ENCODE assay signal across 41 cellular contexts in the genomic region with DNA sequence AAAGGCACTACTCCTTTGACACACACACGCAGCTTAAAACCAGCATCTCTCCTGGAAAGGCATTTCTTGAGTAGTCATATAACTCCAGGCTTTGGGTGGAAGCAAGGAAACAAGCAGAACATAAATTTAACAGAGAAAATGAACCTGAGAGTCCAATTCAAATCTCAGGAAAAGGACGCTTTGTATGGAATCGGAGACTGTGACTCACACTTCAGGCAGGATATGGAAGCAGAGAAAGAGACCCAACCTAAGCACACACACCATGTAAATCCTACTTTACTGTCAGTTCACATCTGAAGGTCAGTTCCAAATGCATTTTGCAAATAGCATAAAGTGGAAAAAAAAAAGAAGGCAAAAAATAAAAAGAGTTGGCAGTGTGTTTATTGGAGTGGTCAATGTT.
"Had no signal": no experiment of that assay in that cellular context is flagged by ENCODE, and none has a peak within 500 bp of the region (broad histone marks: within the 10 kb centered on the region; RNA-seq: fewer than 3 reads in every experiment).

No MANE protein-coding gene starts in this region.

- H3K4me3 ChIP-seq: adrenal gland, ascending aorta, body of pancreas, breast epithelium, cardiac muscle cell had no signal

- H3K4me3 Mint-ChIP-seq: activated naive CD4-positive, alpha-beta T cell treated with anti-CD3 and anti-CD28 coated beads for 36 hours; activated naive CD4-positive, alpha-beta T cell treated with anti-CD3 and anti-CD28 coated beads, Interleukin-2, amount 10 ng/mL, durations not matched to agents 7 days and 5 days; activated naive CD4-positive, alpha-beta T cell treated with anti-CD3 and anti-CD28 coated beads, Interleukin-2, amount 50 U/mL, for 24 hours; activated naive CD8-positive, alpha-beta T cell; activated naive CD8-positive, alpha-beta T cell treated with anti-CD3 and anti-CD28 coated beads for 36 hours; activated naive CD8-positive, alpha-beta T cell treated with anti-CD3 and anti-CD28 coated beads, Interleukin-2, amount 10 ng/mL, durations not matched to agents 7 days and 5 days; activated naive CD8-positive, alpha-beta T cell treated with anti-CD3 and anti-CD28 coated beads, Interleukin-2, amount 50 U/mL, for 24 hours; activated T-cell treated with anti-CD3 and anti-CD28 coated beads, Interleukin-2, amount 50 U/mL, for 24 hours; activated T-cell treated with anti-CD3 and anti-CD28 coated beads, Interleukin-2, amount 50 U/mL, for 4 hours; activated T-cell treated with anti-CD3 and anti-CD28 coated beads, Interleukin-2, amount 50 U/mL, for 72 hours; activated T-helper 1 cell treated with anti-CD3 and anti-CD28 coated beads, Interleukin-12 subunit alpha, Interleukin-12 subunit beta, Interleukin-2, Interleukin-4 antibody, amounts not matched to agents 30 ng/mL and 10 ng/mL and 1 ng/mL, durations not matched to agents 14 hours and 24 hours and 36 hours; activated T-helper 17 cell treated with anti-CD3 and anti-CD28 coated beads, Interleukin-2, amount 50 U/mL, for 72 hours; brain; central memory CD8-positive, alpha-beta T cell had no signal

- H3K4me1 ChIP-seq: adrenal gland, ascending aorta, body of pancreas, breast epithelium had no signal

- H3K27ac ChIP-seq: adrenal gland, ascending aorta, body of pancreas, brain microvascular endothelial cell, breast epithelium, cardiac muscle cell had no signal

- H3K36me3 Mint-ChIP-seq: activated naive CD4-positive, alpha-beta T cell treated with anti-CD3 and anti-CD28 coated beads, Interleukin-2, amount 10 ng/mL, durations not matched to agents 7 days and 5 days; activated naive CD4-positive, alpha-beta T cell treated with anti-CD3 and anti-CD28 coated beads, Interleukin-2, amount 50 U/mL, for 24 hours; activated naive CD4-positive, alpha-beta T cell treated with anti-CD3 and anti-CD28 coated beads, Interleukin-2, amount 50 U/mL, for 72 hours; activated naive CD8-positive, alpha-beta T cell; activated naive CD8-positive, alpha-beta T cell treated with anti-CD3 and anti-CD28 coated beads for 36 hours; activated naive CD8-positive, alpha-beta T cell treated with anti-CD3 and anti-CD28 coated beads, Interleukin-2, amount 10 ng/mL, durations not matched to agents 7 days and 5 days; brain had no signal

- H3K27me3 Mint-ChIP-seq: activated naive CD4-positive, alpha-beta T cell treated with anti-CD3 and anti-CD28 coated beads, Interleukin-2, amount 10 ng/mL, durations not matched to agents 7 days and 5 days; activated naive CD8-positive, alpha-beta T cell; activated naive CD8-positive, alpha-beta T cell treated with anti-CD3 and anti-CD28 coated beads for 36 hours; activated naive CD8-positive, alpha-beta T cell treated with anti-CD3 and anti-CD28 coated beads, Interleukin-2, amount 10 ng/mL, durations not matched to agents 7 days and 5 days; activated naive CD8-positive, alpha-beta T cell treated with anti-CD3 and anti-CD28 coated beads, Interleukin-2, amount 50 U/mL, for 24 hours; activated T-cell treated with anti-CD3 and anti-CD28 coated beads, Interleukin-2, amount 50 U/mL, for 24 hours; activated T-helper 17 cell treated with anti-CD3 and anti-CD28 coated beads, Interleukin-2, amount 50 U/mL, for 72 hours; brain; central memory CD8-positive, alpha-beta T cell had no signal

- H3K4me1 Mint-ChIP-seq: activated naive CD4-positive, alpha-beta T cell treated with anti-CD3 and anti-CD28 coated beads, Interleukin-2, amount 10 ng/mL, durations not matched to agents 7 days and 5 days; activated naive CD4-positive, alpha-beta T cell treated with anti-CD3 and anti-CD28 coated beads, Interleukin-2, amount 50 U/mL, for 24 hours; activated naive CD8-positive, alpha-beta T cell treated with anti-CD3 and anti-CD28 coated beads for 36 hours; activated naive CD8-positive, alpha-beta T cell treated with anti-CD3 and anti-CD28 coated beads, Interleukin-2, amount 10 ng/mL, durations not matched to agents 7 days and 5 days; activated naive CD8-positive, alpha-beta T cell treated with anti-CD3 and anti-CD28 coated beads, Interleukin-2, amount 50 U/mL, for 24 hours; activated T-helper 17 cell treated with anti-CD3 and anti-CD28 coated beads, Interleukin-2, amount 50 U/mL, for 72 hours; brain; central memory CD8-positive, alpha-beta T cell had no signal

- H3K9me3 Mint-ChIP-seq: activated naive CD4-positive, alpha-beta T cell treated with anti-CD3 and anti-CD28 coated beads for 36 hours; activated naive CD4-positive, alpha-beta T cell treated with anti-CD3 and anti-CD28 coated beads, Interleukin-2, amount 10 ng/mL, durations not matched to agents 7 days and 5 days; activated naive CD4-positive, alpha-beta T cell treated with anti-CD3 and anti-CD28 coated beads, Interleukin-2, amount 50 U/mL, for 72 hours; activated naive CD8-positive, alpha-beta T cell treated with anti-CD3 and anti-CD28 coated beads for 36 hours; activated naive CD8-positive, alpha-beta T cell treated with anti-CD3 and anti-CD28 coated beads, Interleukin-2, amount 10 ng/mL, durations not matched to agents 7 days and 5 days; activated naive CD8-positive, alpha-beta T cell treated with anti-CD3 and anti-CD28 coated beads, Interleukin-2, amount 50 U/mL, for 24 hours; activated T-cell treated with anti-CD3 and anti-CD28 coated beads, Interleukin-2, amount 50 U/mL, for 24 hours; activated T-cell treated with anti-CD3 and anti-CD28 coated beads, Interleukin-2, amount 50 U/mL, for 4 hours; activated T-helper 1 cell treated with anti-CD3 and anti-CD28 coated beads, Interleukin-12 subunit alpha, Interleukin-12 subunit beta, Interleukin-2, Interleukin-4 antibody, amounts not matched to agents 30 ng/mL and 10 ng/mL and 1 ng/mL, durations not matched to agents 14 hours and 24 hours and 36 hours; activated T-helper 17 cell treated with anti-CD3 and anti-CD28 coated beads, Interleukin-2, amount 50 U/mL, for 72 hours; activated T-helper 2 cell treated with anti-CD3 and anti-CD28 coated beads, Interferon-gamma antibody, Interleukin-2, Interleukin-4, amounts not matched to agents 10 μg/mL and 5 μg/mL and 100 μg/mL, durations not matched to agents 14 hours and 24 hours and 36 hours; brain; central memory CD8-positive, alpha-beta T cell had no signal

- H3K9me3 ChIP-seq: adrenal gland, ascending aorta, body of pancreas, breast epithelium had no signal

- DNase-seq: activated effector memory CD4-positive, alpha-beta T cell treated with anti-CD3 and anti-CD28 coated beads, Interleukin-2, amount 50 U/mL, for 16 hours; activated effector memory CD4-positive, alpha-beta T cell treated with Interleukin-2 at 50 U/mL for 16 hours; activated gamma-delta T cell; activated gamma-delta T cell treated with Interleukin-2 at 50 U/mL for 16 hours; activated naive CD4-positive, alpha-beta T cell; activated naive CD4-positive, alpha-beta T cell treated with anti-CD3 and anti-CD28 coated beads for 36 hours; activated naive CD4-positive, alpha-beta T cell treated with anti-CD3 and anti-CD28 coated beads, Interleukin-2, amount 10 ng/mL, durations not matched to agents 7 days and 5 days; activated naive CD4-positive, alpha-beta T cell treated with anti-CD3 and anti-CD28 coated beads, Interleukin-2, amount 50 U/mL, for 16 hours; activated naive CD4-positive, alpha-beta T cell treated with Interleukin-2 at 50 U/mL for 16 hours; activated naive CD8-positive, alpha-beta T cell treated with anti-CD3 and anti-CD28 coated beads for 36 hours; activated naive CD8-positive, alpha-beta T cell treated with anti-CD3 and anti-CD28 coated beads, Interleukin-2, amount 10 ng/mL, durations not matched to agents 7 days and 5 days; activated naive CD8-positive, alpha-beta T cell treated with anti-CD3 and anti-CD28 coated beads, Interleukin-2, amount 50 U/mL, for 24 hours; activated T-cell treated with anti-CD3 and anti-CD28 coated beads for 4 hours; activated T-cell treated with anti-CD3 and anti-CD28 coated beads, Interleukin-2, amount 50 U/mL, for 1 hour; activated T-cell treated with anti-CD3 and anti-CD28 coated beads, Interleukin-2, amount 50 U/mL, for 24 hours; activated T-cell treated with anti-CD3 and anti-CD28 coated beads, Interleukin-2, amount 50 U/mL, for 4 hours; activated T-cell treated with anti-CD3 and anti-CD28 coated beads, Interleukin-2, amount 50 U/mL, for 48 hours; activated T-cell treated with anti-CD3 and anti-CD28 coated beads, Interleukin-2, amount 50 U/mL, for 72 hours; adrenal gland; amniotic stem cell; amygdala; anterior cingulate cortex; aorta; body of pancreas; brain microvascular endothelial cell; caudate nucleus; central memory CD4-positive, alpha-beta T cell; cerebellar nuclear complex had no signal

- FAIRE-seq: astrocyte, bronchial epithelial cell had no signal

- H3K27me3 ChIP-seq: adrenal gland, ascending aorta, body of pancreas, brain microvascular endothelial cell, breast epithelium, cardiac muscle cell had no signal

- ATAC-seq: activated naive CD4-positive, alpha-beta T cell treated with anti-CD3 and anti-CD28 coated beads, Interleukin-2, amount 50 U/mL, for 72 hours; activated naive CD8-positive, alpha-beta T cell treated with anti-CD3 and anti-CD28 coated beads, Interleukin-2, amount 50 U/mL, for 24 hours; activated T-cell treated with anti-CD3 and anti-CD28 coated beads, Interleukin-2, amount 50 U/mL, for 4 hours; activated T-cell treated with anti-CD3 and anti-CD28 coated beads, Interleukin-2, amount 50 U/mL, for 72 hours; activated T-helper 17 cell treated with anti-CD3 and anti-CD28 coated beads, Interleukin-2, amount 50 U/mL, for 72 hours; body of pancreas had no signal

- H3K27ac Mint-ChIP-seq: activated naive CD4-positive, alpha-beta T cell treated with anti-CD3 and anti-CD28 coated beads for 36 hours; activated naive CD4-positive, alpha-beta T cell treated with anti-CD3 and anti-CD28 coated beads, Interleukin-2, amount 10 ng/mL, durations not matched to agents 7 days and 5 days; activated naive CD4-positive, alpha-beta T cell treated with anti-CD3 and anti-CD28 coated beads, Interleukin-2, amount 50 U/mL, for 24 hours; activated naive CD4-positive, alpha-beta T cell treated with anti-CD3 and anti-CD28 coated beads, Interleukin-2, amount 50 U/mL, for 72 hours; activated naive CD8-positive, alpha-beta T cell; activated naive CD8-positive, alpha-beta T cell treated with anti-CD3 and anti-CD28 coated beads for 36 hours; activated naive CD8-positive, alpha-beta T cell treated with anti-CD3 and anti-CD28 coated beads, Interleukin-2, amount 10 ng/mL, durations not matched to agents 7 days and 5 days; activated naive CD8-positive, alpha-beta T cell treated with anti-CD3 and anti-CD28 coated beads, Interleukin-2, amount 50 U/mL, for 24 hours; activated T-cell treated with anti-CD3 and anti-CD28 coated beads, Interleukin-2, amount 50 U/mL, for 24 hours; activated T-cell treated with anti-CD3 and anti-CD28 coated beads, Interleukin-2, amount 50 U/mL, for 72 hours; activated T-helper 1 cell treated with anti-CD3 and anti-CD28 coated beads, Interleukin-12 subunit alpha, Interleukin-12 subunit beta, Interleukin-2, Interleukin-4 antibody, amounts not matched to agents 30 ng/mL and 10 ng/mL and 1 ng/mL, durations not matched to agents 14 hours and 24 hours and 36 hours; activated T-helper 17 cell treated with anti-CD3 and anti-CD28 coated beads, Interleukin-2, amount 50 U/mL, for 72 hours; activated T-helper 2 cell treated with anti-CD3 and anti-CD28 coated beads, Interferon-gamma antibody, Interleukin-2, Interleukin-4, amounts not matched to agents 10 μg/mL and 5 μg/mL and 100 μg/mL, durations not matched to agents 14 hours and 24 hours and 36 hours; brain had no signal

- H3K36me3 ChIP-seq: adrenal gland, ascending aorta, brain microvascular endothelial cell, breast epithelium, cardiac muscle cell had no signal
